In genomic region chr17:67366193-67367157, GRCh38 we compare ENCODE assay signal across 8 cellular contexts. TPM values are rescaled to one million over a fixed set of nuclear protein-coding genes. Genes with fewer than 3 reads are reported as not detected.
DNase-seq lines count a peak whose midpoint lies in the region; ATAC-seq and TF ChIP-seq lines count a peak whose summit lies in the region.

Gene PSMD12 (minus strand): TSS chr17:67366577. CDS start chr17:67366519, 58 bp downstream.

- H3K9me3 ChIP-seq in CD8-positive, alpha-beta T cell (ENCODE audit: low read length): no peaks in the 10 kb centered on the region
- H3K9me3 ChIP-seq in ectodermal cell (ENCODE audit: control insufficient read depth, low read length): no peaks in the 10 kb centered on the region
- H3K9me3 ChIP-seq in lung (ENCODE audit: control insufficient read depth in 2 of 2, insufficient read depth in 1 of 2, low read length in 1 of 2): no peaks in the 10 kb centered on the region

- peaks cover 30% of the 10 kb centered on the region for H3K36me3 Mint-ChIP-seq in CD8-positive, alpha-beta T cell
- peaks cover 36% of the 10 kb centered on the region for H3K36me3 Mint-ChIP-seq in activated CD8-positive, alpha-beta T cell treated with anti-CD3 and anti-CD28 coated beads for 36 hours (ENCODE audit: low read depth)

- peaks cover 43% of the 10 kb centered on the region for H3K4me1 Mint-ChIP-seq in CD8-positive, alpha-beta T cell (ENCODE audit: low read depth)
- H3K4me1 Mint-ChIP-seq in activated CD8-positive, alpha-beta T cell treated with anti-CD3 and anti-CD28 coated beads for 36 hours (ENCODE audit: low read depth): peaks cover 43% of the 10 kb centered on the region

- H3K27ac ChIP-seq in CD8-positive, alpha-beta T cell (ENCODE audit: low read depth, low read length): peak within 1 kb of the TSS; percentile 86
- H3K27ac ChIP-seq in ectodermal cell (ENCODE audit: insufficient read depth, low read depth, low read length, poor library complexity, severe bottlenecking) (peak within 1 kb of the TSS; percentile 22), lung (ENCODE audit: low read depth in 1 of 2, low read length in 1 of 2) (peak within 1 kb of the TSS; percentile 83 to 98)

- H3K27me3 Mint-ChIP-seq in CD8-positive, alpha-beta T cell (ENCODE audit: low read depth): no peaks in the 10 kb centered on the region
- H3K27me3 Mint-ChIP-seq in activated CD8-positive, alpha-beta T cell treated with anti-CD3 and anti-CD28 coated beads for 36 hours: no peaks in the 10 kb centered on the region

- no peaks in the 10 kb centered on the region for H3K9me3 Mint-ChIP-seq in CD8-positive, alpha-beta T cell
- no peaks in the 10 kb centered on the region for H3K9me3 Mint-ChIP-seq in activated CD8-positive, alpha-beta T cell treated with anti-CD3 and anti-CD28 coated beads for 36 hours

- no peak for TF ChIP-seq CTCF in CD8-positive, alpha-beta T cell (IDR thresholded peaks at IDR 0.05)
- no peak for TF ChIP-seq CTCF in activated CD8-positive, alpha-beta T cell treated with anti-CD3 and anti-CD28 coated beads for 36 hours (IDR thresholded peaks at IDR 0.05)
- TF ChIP-seq CTCF in lung (IDR thresholded peaks at IDR 0.05; ENCODE audit: control extremely low read depth, extremely low read depth): no peak

- peaks cover 40% of the 10 kb centered on the region for H3K4me1 ChIP-seq in CD8-positive, alpha-beta T cell (ENCODE audit: insufficient read depth, low read length)
- H3K4me1 ChIP-seq in ectodermal cell (ENCODE audit: control insufficient read depth, insufficient read depth, low read length) (peaks cover 11% of the 10 kb centered on the region), lung (ENCODE audit: control insufficient read depth in 2 of 2, insufficient read depth in 2 of 2, low read length in 2 of 2) (peaks cover 4 to 19% of the 10 kb centered on the region in 2 donors)

- peak within 1 kb of the TSS; percentile 95 for H3K27ac Mint-ChIP-seq in CD8-positive, alpha-beta T cell
- H3K27ac Mint-ChIP-seq in activated CD8-positive, alpha-beta T cell treated with anti-CD3 and anti-CD28 coated beads for 36 hours: peak within 1 kb of the TSS; percentile 96

- CTCF ChIA-PET in CD8-positive, alpha-beta T cell (lab: Charles Lee): interaction anchor here (0.6 to 8.0 kb wide), 5 partner anchors 10 to 489 kb away, joined by 3 to 69 read pairs (median 3); partner anchors contain the start of gene PITPNC1
- CTCF ChIA-PET in activated CD8-positive, alpha-beta T cell treated with anti-CD3 and anti-CD28 coated beads for 36 hours (lab: Charles Lee): interaction anchor here (0.9 to 6.6 kb wide), 3 partner anchors 10 to 236 kb away, joined by 3 to 68 read pairs (median 15); partner anchors contain the start of gene PITPNC1

- 2 to 3% methylated on average over 55 of the region's 55 CpGs for WGBS in ectodermal cell, 2 experiments
- 1% methylated on average over 55 of the region's 55 CpGs for WGBS in lung, 2 donors

- no peaks in the 10 kb centered on the region for H3K27me3 ChIP-seq in CD8-positive, alpha-beta T cell (ENCODE audit: insufficient read depth, low read length)
- H3K27me3 ChIP-seq in ectodermal cell (ENCODE audit: control insufficient read depth, insufficient read depth, low read length, poor library complexity, severe bottlenecking) (no peaks in the 10 kb centered on the region), lung (ENCODE audit: control insufficient read depth, insufficient read depth) (no peaks in the 10 kb centered on the region)

- peak; percentile 97 for ATAC-seq in CD8-positive, alpha-beta T cell
- ATAC-seq in GM19452 (IDR thresholded peaks at IDR 0.05; ENCODE audit: unreplicated experiment): peak; percentile 86
- ATAC-seq in activated CD8-positive, alpha-beta T cell treated with anti-CD3 and anti-CD28 coated beads for 36 hours: peak; percentile 94
- ATAC-seq in lung (ENCODE audit: insufficient read depth, low FRiP score): peak; percentile 99

- intact Hi-C loops in CD8-positive, alpha-beta T cell (cut with DNase I, micrococcal nuclease): loop anchor here (1.0 to 10.0 kb wide), 6 partner anchors 8 to 461 kb away; partner anchors contain the start of genes NOL11 (in 2 of the 2), BPTF (in 1 of the 2), HELZ (in 1 of the 2) and PITPNC1 (in 1 of the 2)
- intact Hi-C loops in activated CD8-positive, alpha-beta T cell treated with anti-CD3 and anti-CD28 coated beads for 36 hours (cut with micrococcal nuclease): no loop called here

- peak within 1 kb of the TSS; percentile 92 for H3K4me3 Mint-ChIP-seq in CD8-positive, alpha-beta T cell
- H3K4me3 Mint-ChIP-seq in activated CD8-positive, alpha-beta T cell treated with anti-CD3 and anti-CD28 coated beads for 36 hours: peak within 1 kb of the TSS; percentile 97

- POLR2A ChIA-PET in CD8-positive, alpha-beta T cell (lab: Charles Lee): interaction anchor here (0.8 to 1.4 kb wide), 7 partner anchors 9 to 352 kb away, joined by 3 to 6 read pairs (median 4); partner anchors contain the start of genes NOL11 and PITPNC1
- POLR2A ChIA-PET in activated CD8-positive, alpha-beta T cell treated with anti-CD3 and anti-CD28 coated beads for 36 hours (lab: Charles Lee): interaction anchor here (0.6 to 5.9 kb wide), 7 partner anchors 10 to 351 kb away, joined by 3 to 48 read pairs (median 3); partner anchors contain the start of genes NOL11 and PITPNC1

- DNase-seq in CD8-positive, alpha-beta T cell: peak; percentile 88 to 97 (median 93)
- DNase-seq in HK-2 (ENCODE audit: unreplicated experiment) (peak; percentile 93), NCI-H82 treated with DMSO at 0.1 percent for 48 hours (lab: John Stamatoyannopoulos, UW; ENCODE audit: unreplicated experiment) (peak; percentile 62), lung (ENCODE audit: low spot score) (peak; percentile 94)
- DNase-seq in activated CD8-positive, alpha-beta T cell treated with anti-CD3 and anti-CD28 coated beads for 36 hours: peak; percentile 94
- peak; percentile 89 to 93 (median 90) for DNase-seq in stimulated activated CD4-positive, alpha-beta T cell treated with anti-CD3 and anti-CD28 coated beads, TNF-alpha, amount 100 ng/mL, for 4 hours (ENCODE audit: low read depth in 3 of 3)

- no peaks in the 10 kb centered on the region for H3K36me3 ChIP-seq in CD8-positive, alpha-beta T cell (ENCODE audit: insufficient read depth, low read length)
- no peaks in the 10 kb centered on the region for H3K36me3 ChIP-seq in ectodermal cell (ENCODE audit: control insufficient read depth, insufficient read depth, low read length)
- peaks cover 0 to 2% of the 10 kb centered on the region in 2 donors for H3K36me3 ChIP-seq in lung (ENCODE audit: control insufficient read depth in 2 of 2, insufficient read depth in 2 of 2, low read length in 2 of 2)

- peak within 1 kb of the TSS; percentile 87 for H3K4me3 ChIP-seq in CD8-positive, alpha-beta T cell (ENCODE audit: low read depth, low read length)
- H3K4me3 ChIP-seq in ectodermal cell (ENCODE audit: insufficient read depth, low read depth, low read length) (peak within 1 kb of the TSS; percentile 99), lung (peak within 1 kb of the TSS; percentile 61)

RNA-seq across cellular contexts. Expression of gene PSMD12, which starts in this region (rescaled TPM):
- 10 to 100 TPM; 52.1 to 54.9 TPM for total RNA-seq in CD8-positive, alpha-beta T cell
- 10 to 100 TPM; 80.9 to 89.1 TPM for total RNA-seq in activated CD8-positive, alpha-beta T cell treated with anti-CD3 and anti-CD28 coated beads for 36 hours
- polyA plus RNA-seq in ectodermal cell (2013, experiment 1 of 4): 57.2 TPM
- polyA plus RNA-seq in ectodermal cell (2013, experiment 2 of 4): 58.4 TPM
- polyA plus RNA-seq in ectodermal cell (2013, experiment 3 of 4): 38.6 TPM
- 47.9 TPM for polyA plus RNA-seq in ectodermal cell (2013, experiment 4 of 4)
- 10 to 100 TPM; 43.4 to 47.8 TPM for total RNA-seq in lung
- 10 to 100 TPM; 27.3 to 31.0 TPM for polyA plus RNA-seq in lung

Comparison
In these comparisons a context has a peak if more than half of its experiments do, and no peak if none do; other contexts are left out.
1. Peak in every context shown above with its lines: DNase-seq, ATAC-seq, H3K4me3 ChIP-seq and H3K27ac ChIP-seq.
2. H3K27ac ChIP-seq: peak in every context shown above with its lines; median percentile 90 in lung; 86 in CD8-positive, alpha-beta T cell; 22 in ectodermal cell.